Comparison of ENCODE assay signal across 8 cellular contexts in genomic region chr3:158109295-158109803, GRCh38. TPM values are rescaled to one million over a fixed set of nuclear protein-coding genes. Genes with fewer than 3 reads are reported as not detected.
DNase-seq lines count a peak whose midpoint lies in the region; ATAC-seq and TF ChIP-seq lines count a peak whose summit lies in the region.

No MANE protein-coding gene starts in this region.

- no peak overlapping the region for H3K27ac ChIP-seq in trophoblast cell (ENCODE audit: low read depth, low read length)

- peaks cover 6% of the 10 kb centered on the region for H3K79me1 ChIP-seq in trophoblast cell (ENCODE audit: low read length)

- no peak overlapping the region for H4K91ac ChIP-seq in trophoblast cell (ENCODE audit: low read depth, low read length)

- H3K4me1 ChIP-seq in trophoblast cell (ENCODE audit: control insufficient read depth in 1 of 2, insufficient read depth in 2 of 2, low read length in 2 of 2), result peaks cover 0 to 5% of the 10 kb centered on the region in 2 experiments

- ATAC-seq in activated T-cell treated with anti-CD3 and anti-CD28 coated beads, Interleukin-2, amount 50 U/mL, for 4 hours, result no peak

- H3K9ac ChIP-seq in trophoblast cell (ENCODE audit: low read length), result no peak overlapping the region

- no peak overlapping the region for H2AK5ac ChIP-seq in trophoblast cell (ENCODE audit: low read length)

- DNase-seq in activated T-cell treated with anti-CD3 and anti-CD28 coated beads, Interleukin-2, amount 50 U/mL, for 4 hours, result no peak
- DNase-seq in activated T-cell treated with anti-CD3 and anti-CD28 coated beads, Interleukin-2, amount 50 U/mL, for 48 hours, result no peak
- DNase-seq in NB4 (ENCODE audit: low read depth), result no peak
- no peak for DNase-seq in epithelial cell of esophagus (ENCODE audit: low read depth)
- no peak for DNase-seq in trophoblast cell
- DNase-seq in pons (ENCODE audit: low spot score), result no peak
- DNase-seq in NCI-H1417 treated with DMSO at 0.1 percent for 48 hours (lab: John Stamatoyannopoulos, UW), result no peak
- no peak for DNase-seq in iPS-NIHi11 (ENCODE audit: low spot score)

- peaks cover 5% of the 10 kb centered on the region for H3K9me3 ChIP-seq in trophoblast cell (ENCODE audit: insufficient read depth, low read depth, low read length)

- peaks cover 56% of the 10 kb centered on the region for H3K4me1 Mint-ChIP-seq in activated T-cell treated with anti-CD3 and anti-CD28 coated beads, Interleukin-2, amount 50 U/mL, for 4 hours (ENCODE audit: low read depth)

- no peak for TF ChIP-seq POLR2A in NB4 (IDR thresholded peaks at IDR 0.05; ENCODE audit: extremely low read depth, insufficient read length)

- H3K4me3 Mint-ChIP-seq in activated T-cell treated with anti-CD3 and anti-CD28 coated beads, Interleukin-2, amount 50 U/mL, for 4 hours, result peak overlapping the region; percentile 97

- no peak overlapping the region for H2AFZ ChIP-seq in trophoblast cell (ENCODE audit: insufficient read depth, low read length, poor library complexity)

- H4K12ac ChIP-seq in trophoblast cell (ENCODE audit: low read depth, low read length), result no peak overlapping the region

- no CpG with 5 or more reads among the region's 9 CpGs for WGBS in trophoblast cell (ENCODE audit: extremely low coverage, insufficient coverage, insufficient read length)

- no peak overlapping the region for H2BK5ac ChIP-seq in trophoblast cell (ENCODE audit: low read depth, low read length, poor library complexity)

- no peak overlapping the region for H3K4ac ChIP-seq in trophoblast cell (ENCODE audit: low read depth, low read length)

- H3K23ac ChIP-seq in trophoblast cell (ENCODE audit: low read length), result no peak overlapping the region

- H3K27me3 ChIP-seq in trophoblast cell (ENCODE audit: insufficient read depth, low read length), result peaks cover 33% of the 10 kb centered on the region

- no peak for TF ChIP-seq CTCF in NB4 (IDR thresholded peaks at IDR 0.05; ENCODE audit: low read depth, low read length)
- TF ChIP-seq CTCF in epithelial cell of esophagus (IDR thresholded peaks at IDR 0.05; ENCODE audit: insufficient read depth, low read depth, low read length, missing control alignments), result no peak

- H3K18ac ChIP-seq in trophoblast cell (ENCODE audit: low read length), result no peak overlapping the region

- peaks cover 2% of the 10 kb centered on the region for H3K79me2 ChIP-seq in trophoblast cell (ENCODE audit: control insufficient read depth, insufficient read depth, low read length, poor library complexity)

- H3K4me2 ChIP-seq in trophoblast cell (ENCODE audit: low read length), result peak overlapping the region; percentile 67

- peaks cover 15% of the 10 kb centered on the region for H3K36me3 Mint-ChIP-seq in activated T-cell treated with anti-CD3 and anti-CD28 coated beads, Interleukin-2, amount 50 U/mL, for 4 hours (ENCODE audit: insufficient read depth)

- H3K4me3 ChIP-seq in NB4 (ENCODE audit: low read depth, low read length) (peak overlapping the region; percentile 87), epithelial cell of esophagus (ENCODE audit: low read length) (peak overlapping the region; percentile 93), trophoblast cell (ENCODE audit: low read depth, low read length) (no peak overlapping the region)

- H3K27me3 Mint-ChIP-seq in activated T-cell treated with anti-CD3 and anti-CD28 coated beads, Interleukin-2, amount 50 U/mL, for 4 hours (ENCODE audit: low read depth), result peaks cover 42% of the 10 kb centered on the region

- H4K8ac ChIP-seq in trophoblast cell (ENCODE audit: low read depth, low read length), result no peak overlapping the region

- no peak overlapping the region for H2BK12ac ChIP-seq in trophoblast cell (ENCODE audit: low read length)

- H2BK120ac ChIP-seq in trophoblast cell (ENCODE audit: insufficient read depth, low read length, poor library complexity), result no peak overlapping the region

- H3K14ac ChIP-seq in trophoblast cell (ENCODE audit: low read length), result no peak overlapping the region

- peaks cover 8% of the 10 kb centered on the region for H3K9me3 Mint-ChIP-seq in activated T-cell treated with anti-CD3 and anti-CD28 coated beads, Interleukin-2, amount 50 U/mL, for 4 hours

- peaks cover 0 to 1% of the 10 kb centered on the region in 2 experiments for H3K36me3 ChIP-seq in trophoblast cell (ENCODE audit: control insufficient read depth in 1 of 2, insufficient read depth in 2 of 2, low read length in 2 of 2)

RNA-seq across cellular contexts. Expression of gene RSRC1, which starts 0.5 kb away (rescaled TPM):
- 10 to 100 TPM; 31.6 to 32.4 (median 32.1) TPM for total RNA-seq in activated T-cell treated with anti-CD3 and anti-CD28 coated beads, Interleukin-2, amount 50 U/mL, for 4 hours
- 18.9 and 21.6 TPM in 2 replicates for polyA plus RNA-seq in trophoblast cell (2013)

RNA-seq across cellular contexts. Expression of gene SHOX2, which starts 3.1 kb away (rescaled TPM):
- not detected for total RNA-seq in activated T-cell treated with anti-CD3 and anti-CD28 coated beads, Interleukin-2, amount 50 U/mL, for 4 hours
- polyA plus RNA-seq in trophoblast cell (2013), result 0.03 and 0.04 TPM in 2 replicates
